Comparison of ENCODE assay signal across 24 cellular contexts in genomic region chr7:25068814-25069213, GRCh38. TPM values are rescaled to one million over a fixed set of nuclear protein-coding genes. Genes with fewer than 3 reads are reported as not detected.
DNase-seq lines count a peak whose midpoint lies in the region; ATAC-seq and TF ChIP-seq lines count a peak whose summit lies in the region.
"Had no signal": no experiment of that assay in that cellular context is flagged by ENCODE, and none has a peak within 500 bp of the region (broad histone marks: within the 10 kb centered on the region; RNA-seq: fewer than 3 reads in every experiment).

No MANE protein-coding gene starts in this region.

- peaks cover 15% of the 10 kb centered on the region for H3K4me1 Mint-ChIP-seq in T-helper 2 cell treated with Interferon-gamma antibody and Interleukin-4, amounts not matched to agents 5 μg/mL and 100 μg/mL, for 36 hours (ENCODE audit: low read depth)
- H3K4me1 Mint-ChIP-seq in chondrocyte (ENCODE audit: low read depth) = peaks cover 11% of the 10 kb centered on the region

- TF ChIP-seq POLR2A in erythroblast (IDR thresholded peaks at IDR 0.05; ENCODE audit: low read length) = no peak

- no peaks in the 10 kb centered on the region for H3K27me3 Mint-ChIP-seq in T-helper 2 cell treated with Interferon-gamma antibody and Interleukin-4, amounts not matched to agents 5 μg/mL and 100 μg/mL, for 36 hours (ENCODE audit: low read depth)
- peaks cover 2% of the 10 kb centered on the region for H3K27me3 Mint-ChIP-seq in chondrocyte (ENCODE audit: low read depth)

- ATAC-seq in HG03469 (IDR thresholded peaks at IDR 0.05; ENCODE audit: unreplicated experiment) = no peak
- ATAC-seq: stimulated activated effector memory CD8-positive, alpha-beta T cell treated with anti-CD3 and anti-CD28 coated beads, Interleukin-12 subunit alpha, Interleukin-12 subunit beta, amount 100 ng/mL, for 72 hours had no signal

- H3K9me3 Mint-ChIP-seq in T-helper 2 cell treated with Interferon-gamma antibody and Interleukin-4, amounts not matched to agents 5 μg/mL and 100 μg/mL, for 36 hours = no peaks in the 10 kb centered on the region
- H3K9me3 Mint-ChIP-seq in chondrocyte (ENCODE audit: low read depth) = no peaks in the 10 kb centered on the region
- H3K9me3 Mint-ChIP-seq: stimulated activated effector memory CD8-positive, alpha-beta T cell treated with anti-CD3 and anti-CD28 coated beads, Interleukin-12 subunit alpha, Interleukin-12 subunit beta, amount 100 ng/mL, for 72 hours had no signal

- H3K4me3 Mint-ChIP-seq in T-helper 2 cell treated with Interferon-gamma antibody and Interleukin-4, amounts not matched to agents 5 μg/mL and 100 μg/mL, for 36 hours = no peak overlapping the region
- H3K4me3 Mint-ChIP-seq in chondrocyte (ENCODE audit: unreplicated experiment) = no peak overlapping the region
- H3K4me3 Mint-ChIP-seq: stimulated activated effector memory CD8-positive, alpha-beta T cell treated with anti-CD3 and anti-CD28 coated beads, Interleukin-12 subunit alpha, Interleukin-12 subunit beta, amount 100 ng/mL, for 72 hours had no signal

- intact Hi-C loops in posterior vena cava (cut with DNase I) = no loop called here

- no peak for TF ChIP-seq CTCF in chondrocyte (IDR thresholded peaks at IDR 0.05)

- H3K36me3 Mint-ChIP-seq in T-helper 2 cell treated with Interferon-gamma antibody and Interleukin-4, amounts not matched to agents 5 μg/mL and 100 μg/mL, for 36 hours (ENCODE audit: low read depth) = no peaks in the 10 kb centered on the region
- no peaks in the 10 kb centered on the region for H3K36me3 Mint-ChIP-seq in chondrocyte (ENCODE audit: low read depth)
- H3K36me3 Mint-ChIP-seq: stimulated activated effector memory CD8-positive, alpha-beta T cell treated with anti-CD3 and anti-CD28 coated beads, Interleukin-12 subunit alpha, Interleukin-12 subunit beta, amount 100 ng/mL, for 72 hours had no signal

- in situ Hi-C loops in Caki2 (cut with HindIII; ENCODE audit: low pct_unique_long_range_greater_than_20kb, low sequenced_read_pairs) = no loop called here

- DNase-seq in Caki2 (ENCODE audit: low read depth) (peak; percentile 20), HT1080 (ENCODE audit: low read depth) (peak; percentile 21), erythroblast (lab: John Stamatoyannopoulos, UW) (peak; percentile 8 to 62), posterior vena cava (ENCODE audit: low spot score) (peak; percentile 83), epidermal melanocyte (ENCODE audit: insufficient read length, low spot score) (no peak), chondrocyte (ENCODE audit: low spot score) (no peak)
- DNase-seq in T-helper 2 cell treated with Interferon-gamma antibody and Interleukin-4, amounts not matched to agents 5 μg/mL and 100 μg/mL, for 36 hours (ENCODE audit: low spot score) = no peak
- DNase-seq: activated CD4-positive, alpha-beta T cell treated with anti-CD3 and anti-CD28 coated beads, Interleukin-2, amount 50 U/mL, for 1 hour; activated CD8-positive, alpha-beta memory T cell treated with anti-CD3 and anti-CD28 coated beads, Interleukin-2, amount 50 U/mL, for 48 hours; activated gamma-delta T cell treated with Interleukin-2 at 50 U/mL for 16 hours; amygdala; caudate nucleus; dorsolateral prefrontal cortex; heart left ventricle; KG1; lower lobe of right lung; NCI-H1092; NCI-H2081 treated with DMSO at 0.1 percent for 48 hours; NCI-H446 treated with DMSO at 0.1 percent for 48 hours; NK-92 treated with Interleukin-12 subunit alpha and Interleukin-12 subunit beta, amount 100 ng/mL, for 24 hours; occipital lobe; right lobe of liver had no signal

- H3K27ac Mint-ChIP-seq in T-helper 2 cell treated with Interferon-gamma antibody and Interleukin-4, amounts not matched to agents 5 μg/mL and 100 μg/mL, for 36 hours = no peak overlapping the region
- H3K27ac Mint-ChIP-seq in chondrocyte (ENCODE audit: unreplicated experiment) = no peak overlapping the region
- H3K27ac Mint-ChIP-seq: stimulated activated effector memory CD8-positive, alpha-beta T cell treated with anti-CD3 and anti-CD28 coated beads, Interleukin-12 subunit alpha, Interleukin-12 subunit beta, amount 100 ng/mL, for 72 hours had no signal

RNA-seq across cellular contexts. Expression of gene CYCS, which starts 56.2 kb away (rescaled TPM):
- 41.6 and 50.5 TPM in 2 replicates for total RNA-seq in Caki2 (2014; rRNA removed; shearing (Covaris generic); ENCODE audit: low replicate concordance)
- total RNA-seq in HT1080 (2014; rRNA removed; shearing (Covaris generic)) = 164 and 201 TPM in 2 replicates
- 145 and 173 TPM in 2 replicates for polyA plus RNA-seq in HT1080 (2015; cell fraction: cytosol; rRNA removed)
- polyA plus RNA-seq in HT1080 (2015; cell fraction: nucleus; rRNA removed) = 70.0 and 76.1 TPM in 2 replicates
- 10 to 100 TPM; 77.7 to 81.4 TPM for total RNA-seq in posterior vena cava
- total RNA-seq in chondrocyte = 72.6 to 94.4 TPM (median 76.7 TPM) in 3 replicates

Comparison
In these comparisons a context has a peak if more than half of its experiments do, and no peak if none do; other contexts are left out.
1. DNase-seq: peak in Caki2 (single experiment), HT1080 (single experiment), erythroblast (2 of 2) and posterior vena cava (single experiment); none in T-helper 2 cell treated with Interferon-gamma antibody and Interleukin-4, amounts not matched to agents 5 μg/mL and 100 μg/mL, for 36 hours (single experiment), epidermal melanocyte (single experiment) and chondrocyte (single experiment).